ENCODE assay signal across 10 cellular contexts in the genomic region with DNA sequence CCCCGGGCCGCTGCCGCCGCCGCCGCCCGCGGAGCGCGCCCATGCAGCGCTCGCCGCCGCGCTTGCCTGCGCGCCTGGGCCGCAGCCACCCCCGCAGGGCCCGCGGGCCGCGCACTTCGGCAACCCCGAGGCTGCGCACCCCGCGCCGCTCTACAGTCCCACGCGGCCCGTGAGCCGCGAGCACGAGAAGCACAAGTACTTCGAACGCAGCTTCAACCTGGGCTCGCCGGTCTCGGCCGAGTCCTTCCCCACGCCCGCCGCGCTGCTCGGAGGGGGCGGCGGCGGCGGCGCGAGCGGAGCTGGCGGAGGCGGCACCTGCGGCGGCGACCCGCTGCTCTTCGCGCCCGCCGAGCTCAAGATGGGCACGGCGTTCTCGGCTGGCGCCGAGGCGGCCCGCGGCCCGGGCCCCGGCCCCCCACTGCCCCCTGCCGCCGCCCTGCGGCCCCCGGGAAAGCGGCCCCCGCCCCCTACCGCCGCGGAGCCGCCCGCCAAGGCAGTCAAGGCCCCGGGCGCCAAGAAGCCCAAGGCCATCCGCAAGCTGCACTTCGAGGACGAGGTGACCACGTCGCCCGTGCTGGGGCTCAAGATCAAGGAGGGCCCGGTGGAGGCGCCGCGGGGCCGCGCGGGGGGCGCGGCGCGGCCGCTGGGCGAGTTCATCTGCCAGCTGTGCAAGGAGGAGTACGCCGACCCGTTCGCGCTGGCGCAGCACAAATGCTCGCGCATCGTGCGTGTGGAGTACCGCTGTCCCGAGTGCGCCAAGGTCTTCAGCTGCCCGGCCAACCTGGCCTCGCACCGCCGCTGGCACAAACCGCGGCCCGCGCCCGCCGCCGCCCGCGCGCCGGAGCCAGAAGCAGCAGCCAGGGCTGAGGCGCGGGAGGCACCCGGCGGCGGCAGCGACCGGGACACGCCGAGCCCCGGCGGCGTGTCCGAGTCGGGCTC. TPM values are rescaled to one million over a fixed set of nuclear protein-coding genes. Genes with fewer than 3 reads are reported as not detected.
A peak's percentile ranks its signal among the peaks of the same experiment; 100 is the strongest.
DNase-seq lines count a peak whose midpoint lies in the region; ATAC-seq and TF ChIP-seq lines count a peak whose summit lies in the region.
"Had no signal": no experiment of that assay in that cellular context is flagged by ENCODE, and none has a peak within 500 bp of the region (broad histone marks: within the 10 kb centered on the region; RNA-seq: fewer than 3 reads in every experiment).

No MANE protein-coding gene starts in this region.

- H3K4me1 Mint-ChIP-seq in glutamatergic neuron (ENCODE audit: low read depth, unreplicated experiment): peaks cover 30% of the 10 kb centered on the region
- H3K4me1 Mint-ChIP-seq in stimulated activated memory B cell treated with anti-CD40 and anti-IgM and Interleukin-4, amounts not matched to agents 10 μg/mL and 1 μg/mL and 100 μg/mL, for 72 hours: peaks cover 18% of the 10 kb centered on the region

- no peak overlapping the region for H3K27ac ChIP-seq in OCI-LY1 (ENCODE audit: low read depth, low read length, poor library complexity, severe bottlenecking)
- H3K27ac ChIP-seq: C4-2B had no signal

- H3K27me3 Mint-ChIP-seq in glutamatergic neuron (ENCODE audit: unreplicated experiment): peaks cover 37% of the 10 kb centered on the region
- H3K27me3 Mint-ChIP-seq in stimulated activated memory B cell treated with anti-CD40 and anti-IgM and Interleukin-4, amounts not matched to agents 10 μg/mL and 1 μg/mL and 100 μg/mL, for 72 hours: peaks cover 80% of the 10 kb centered on the region

- H3K36me3 Mint-ChIP-seq in glutamatergic neuron (ENCODE audit: unreplicated experiment): peaks cover 29% of the 10 kb centered on the region
- H3K36me3 Mint-ChIP-seq in stimulated activated memory B cell treated with anti-CD40 and anti-IgM and Interleukin-4, amounts not matched to agents 10 μg/mL and 1 μg/mL and 100 μg/mL, for 72 hours: no peaks in the 10 kb centered on the region

- no peak overlapping the region for H2AFZ ChIP-seq in OCI-LY1 (ENCODE audit: low read length)

- TF ChIP-seq CTCF in OCI-LY1 (IDR thresholded peaks at IDR 0.05; ENCODE audit: low read length) (no peak), glutamatergic neuron (IDR thresholded peaks at IDR 0.05; ENCODE audit: partially characterized antibody, unreplicated experiment) (no peak)

- no peaks in the 10 kb centered on the region for H3K36me3 ChIP-seq in OCI-LY1 (ENCODE audit: insufficient read depth, low read length)

- H3K9me2 ChIP-seq in OCI-LY1 (ENCODE audit: low read depth, low read length): no peaks in the 10 kb centered on the region

- H3K4me2 ChIP-seq in OCI-LY1 (ENCODE audit: low read length): peak overlapping the region; percentile 53

- no peaks in the 10 kb centered on the region for H4K20me1 ChIP-seq in OCI-LY1 (ENCODE audit: insufficient read depth, low read length)

- H3K9me3 Mint-ChIP-seq in glutamatergic neuron (ENCODE audit: unreplicated experiment): peaks cover 45% of the 10 kb centered on the region
- no peaks in the 10 kb centered on the region for H3K9me3 Mint-ChIP-seq in stimulated activated memory B cell treated with anti-CD40 and anti-IgM and Interleukin-4, amounts not matched to agents 10 μg/mL and 1 μg/mL and 100 μg/mL, for 72 hours

- peak overlapping the region; percentile 43 for H3K4me3 ChIP-seq in OCI-LY1 (ENCODE audit: low read depth, low read length, poor library complexity, severe bottlenecking)

- DNase-seq in NCI-H82 (lab: John Stamatoyannopoulos, UW): peak; percentile 44
- no peak for DNase-seq in NCI-H82 treated with DMSO at 0.1 percent for 48 hours (lab: John Stamatoyannopoulos, UW; ENCODE audit: unreplicated experiment)
- peak; percentile 56 for DNase-seq in glutamatergic neuron
- DNase-seq in HPDE6-E6E7 (ENCODE audit: extremely low spot score): no peak
- DNase-seq: activated CD4-positive, alpha-beta T cell treated with anti-CD3 and anti-CD28 coated beads for 1 hour had no signal

- no peaks in the 10 kb centered on the region for H3K4me1 ChIP-seq in OCI-LY1 (ENCODE audit: insufficient read depth, low read length, severe bottlenecking)

- no peaks in the 10 kb centered on the region for H3F3A ChIP-seq in OCI-LY1 (ENCODE audit: insufficient read depth, low read length)

- no peak overlapping the region for H3K4me3 Mint-ChIP-seq in glutamatergic neuron (ENCODE audit: unreplicated experiment)
- peak overlapping the region; percentile 59 for H3K4me3 Mint-ChIP-seq in stimulated activated memory B cell treated with anti-CD40 and anti-IgM and Interleukin-4, amounts not matched to agents 10 μg/mL and 1 μg/mL and 100 μg/mL, for 72 hours

- peaks cover 4% of the 10 kb centered on the region; the same call in 1 of the 2 replicates for H3K27me3 ChIP-seq in OCI-LY1 (ENCODE audit: insufficient read depth, low read length)

- H3K9me3 ChIP-seq in OCI-LY1 (ENCODE audit: low read length): no peaks in the 10 kb centered on the region

- peak; percentile 29 for ATAC-seq in stimulated activated memory B cell treated with anti-CD40 and anti-IgM and Interleukin-4, amounts not matched to agents 10 μg/mL and 1 μg/mL and 100 μg/mL, for 72 hours
- ATAC-seq in HG02678 (IDR thresholded peaks at IDR 0.05; ENCODE audit: unreplicated experiment) (no peak), GM19023 (IDR thresholded peaks at IDR 0.05; ENCODE audit: unreplicated experiment) (no peak)

- no peak overlapping the region for H3K9ac ChIP-seq in OCI-LY1 (ENCODE audit: low read length)

- no peak overlapping the region for H3K27ac Mint-ChIP-seq in glutamatergic neuron (ENCODE audit: unreplicated experiment)
- no peak overlapping the region for H3K27ac Mint-ChIP-seq in stimulated activated memory B cell treated with anti-CD40 and anti-IgM and Interleukin-4, amounts not matched to agents 10 μg/mL and 1 μg/mL and 100 μg/mL, for 72 hours

- H3K79me2 ChIP-seq in OCI-LY1 (ENCODE audit: insufficient read depth, low read length): no peaks in the 10 kb centered on the region

RNA-seq across cellular contexts. Expression of a gene that starts 0.8 kb away (rescaled TPM):
- total RNA-seq in glutamatergic neuron (ENCODE audit: unreplicated experiment): 332 TPM

Comparison
In these comparisons a context has a peak if more than half of its experiments do, and no peak if none do; other contexts are left out.
1. DNase-seq: peak in NCI-H82 (single experiment) and glutamatergic neuron (single experiment); none in NCI-H82 treated with DMSO at 0.1 percent for 48 hours (single experiment) and HPDE6-E6E7 (single experiment).